25 cellular contexts compared by ENCODE assay signal in genomic region chr1:14310491-14310890, GRCh38.
"Had no signal": no experiment of that assay in that cellular context is flagged by ENCODE, and none has a peak within 500 bp of the region (broad histone marks: within the 10 kb centered on the region; RNA-seq: fewer than 3 reads in every experiment).

No MANE protein-coding gene starts in this region.

- ATAC-seq: effector memory CD8-positive, alpha-beta T cell; gastrocnemius medialis; heart left ventricle; left cardiac atrium; left lung; naive thymus-derived CD4-positive, alpha-beta T cell; sciatic nerve; stimulated activated effector memory CD8-positive, alpha-beta T cell treated with anti-CD3 and anti-CD28 coated beads, Interleukin-12 subunit alpha, Interleukin-12 subunit beta, amount 100 ng/mL, for 72 hours; upper lobe of right lung had no signal

- DNase-seq: dermis blood vessel endothelial cell; effector memory CD8-positive, alpha-beta T cell; erythroblast; gastrocnemius medialis; heart left ventricle; left cardiac atrium; left lung; mesendoderm; midbrain; naive thymus-derived CD4-positive, alpha-beta T cell; stimulated activated CD4-positive, alpha-beta T cell treated with anti-CD3 and anti-CD28 coated beads, Interleukin-2, amount 100 ng/mL, for 24 hours; stimulated activated CD4-positive, alpha-beta T cell treated with anti-CD3 and anti-CD28 coated beads, Interleukin-4, amount 100 ng/mL, for 24 hours; stimulated activated naive CD4-positive, alpha-beta T cell treated with Interleukin-2 at 50 U/mL for 16 hours; stomach; transverse colon; upper lobe of right lung; uterus had no signal

- H3K27ac ChIP-seq: coronary artery, gastrocnemius medialis, heart left ventricle, hepatocyte, left lung, neural progenitor cell, parathyroid adenoma, prostate gland, right atrium auricular region, stomach, transverse colon, upper lobe of right lung, uterus had no signal
